13 cellular contexts compared by ENCODE assay signal in the genomic region with DNA sequence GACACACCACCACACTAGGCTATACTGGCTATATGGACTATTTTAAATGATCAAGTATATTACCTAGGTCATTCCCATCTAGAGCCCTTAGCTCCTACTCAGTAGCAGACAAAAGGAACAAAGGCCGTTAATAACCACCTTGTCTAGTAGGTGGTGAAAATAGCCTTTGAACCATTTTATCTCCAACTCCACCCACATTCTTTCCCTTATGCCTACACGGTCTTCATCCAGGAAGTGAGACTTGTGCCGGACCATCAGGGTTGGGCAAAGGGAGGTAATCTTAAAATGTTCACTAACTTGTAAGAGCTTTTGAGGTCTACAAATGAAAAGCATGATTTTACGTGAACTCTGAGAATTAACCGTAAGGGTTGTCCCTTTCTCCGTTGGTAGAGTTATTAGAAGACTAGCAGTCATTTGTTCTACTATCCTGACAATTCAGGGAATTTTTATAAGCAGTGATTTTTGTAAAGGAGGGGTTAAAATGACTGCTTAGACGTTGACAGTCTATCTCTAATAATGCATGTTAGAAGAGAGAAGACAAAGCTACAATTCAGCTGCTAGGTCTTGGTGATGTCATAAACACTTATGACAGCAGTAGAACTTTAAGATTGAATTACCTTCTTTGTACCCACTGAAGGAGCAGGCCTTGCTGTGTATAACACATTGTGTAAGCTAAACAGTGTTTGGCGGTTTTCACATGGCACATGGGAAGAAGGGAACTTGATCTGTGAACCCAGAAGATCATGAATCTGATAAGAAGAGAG.
DNase-seq lines count a peak whose midpoint lies in the region; ATAC-seq, FAIRE-seq and TF ChIP-seq lines count a peak whose summit lies in the region.
"Had no signal": no experiment of that assay in that cellular context is flagged by ENCODE, and none has a peak within 500 bp of the region (broad histone marks: within the 10 kb centered on the region; RNA-seq: fewer than 3 reads in every experiment).

No MANE protein-coding gene starts in this region.

- TSS peak; percentile 83 for BruUV-seq in Caco-2 (replicated peaks; lab: Mats Ljungman, UMichigan)

- DNase-seq in Caco-2 (peak; percentile 55 to 73), LoVo (ENCODE audit: low spot score) (peak; percentile 46), epidermal melanocyte (ENCODE audit: insufficient read length, low spot score) (peak; percentile 25), neural crest cell (ENCODE audit: low read depth, low spot score) (no peak), WERI-Rb-1 (no peak), natural killer cell (no peak), germinal center (ENCODE audit: low spot score) (no peak), H54 (ENCODE audit: insufficient read length, low spot score) (no peak)
- DNase-seq: Calu3; CD8-positive, alpha-beta memory T cell; DMS 273 treated with DMSO at 0.1 percent for 48 hours had no signal

- H3K4me3 ChIP-seq in Caco-2 (ENCODE audit: low read depth, low read length) (no peak overlapping the region), WERI-Rb-1 (ENCODE audit: low read depth, low read length) (no peak overlapping the region)
- H3K4me3 ChIP-seq: GM12878 had no signal

- H3K27ac ChIP-seq in WERI-Rb-1: no peak overlapping the region

- peaks cover 20% of the 10 kb centered on the region for H3K9me3 Mint-ChIP-seq in Caco-2 (ENCODE audit: unreplicated experiment)
- peaks cover 2% of the 10 kb centered on the region for H3K9me3 Mint-ChIP-seq in neural crest cell
- H3K9me3 Mint-ChIP-seq in natural killer cell: peaks cover 0 to 6% of the 10 kb centered on the region in 2 donors

- CTCF ChIA-PET in Caco-2 (lab: Charles Lee): interaction anchor here (0.8 kb wide), 1 partner anchor 371 kb away, joined by 3 read pairs; no protein-coding TSS in a partner anchor

- peak overlapping the region; percentile 92 for H3K27ac Mint-ChIP-seq in Caco-2 (ENCODE audit: unreplicated experiment)
- H3K27ac Mint-ChIP-seq in neural crest cell (ENCODE audit: unreplicated experiment): peak overlapping the region; percentile 1
- H3K27ac Mint-ChIP-seq in natural killer cell: no peak overlapping the region
- H3K27ac Mint-ChIP-seq: CD8-positive, alpha-beta memory T cell had no signal

- ATAC-seq in natural killer cell: no peak
- ATAC-seq: GM12878 had no signal

- H3K4me3 Mint-ChIP-seq in Caco-2 (ENCODE audit: unreplicated experiment): peak overlapping the region; percentile 52
- no peak overlapping the region for H3K4me3 Mint-ChIP-seq in neural crest cell
- no peak overlapping the region for H3K4me3 Mint-ChIP-seq in natural killer cell
- H3K4me3 Mint-ChIP-seq: CD8-positive, alpha-beta memory T cell had no signal

- peaks cover 23% of the 10 kb centered on the region for H3K4me1 Mint-ChIP-seq in Caco-2 (ENCODE audit: low read depth, unreplicated experiment)
- peaks cover 12% of the 10 kb centered on the region for H3K4me1 Mint-ChIP-seq in neural crest cell
- H3K4me1 Mint-ChIP-seq in natural killer cell: no peaks in the 10 kb centered on the region
- H3K4me1 Mint-ChIP-seq: CD8-positive, alpha-beta memory T cell had no signal

- H3K27me3 ChIP-seq in Caco-2 (replicated peaks; ENCODE audit: control insufficient read depth, insufficient read depth, low read length): no peaks in the 10 kb centered on the region
- no peaks in the 10 kb centered on the region for H3K27me3 ChIP-seq in WERI-Rb-1 (ENCODE audit: insufficient read depth, low read depth, severe bottlenecking)

- no peak for TF ChIP-seq CTCF in Caco-2 (IDR thresholded peaks at IDR 0.05; ENCODE audit: insufficient read depth in 1 of 2, low read depth in 1 of 2, low read length in 1 of 2, severe bottlenecking in 1 of 2, unreplicated experiment in 1 of 2)
- no peak for TF ChIP-seq CTCF in neural crest cell (conservative IDR thresholded peaks at IDR 0.05)
- no peak for TF ChIP-seq CTCF in WERI-Rb-1 (IDR thresholded peaks at IDR 0.05; ENCODE audit: low read depth, low read length)
- TF ChIP-seq CTCF in natural killer cell (IDR thresholded peaks at IDR 0.05): no peak

- H3K9me3 ChIP-seq in Caco-2 (peaks cover 10% of the 10 kb centered on the region; the same call in 1 of the 2 replicates), WERI-Rb-1 (ENCODE audit: severe bottlenecking) (no peaks in the 10 kb centered on the region)

- POLR2A ChIA-PET in Caco-2 (lab: Charles Lee): interaction anchor here (2.1 kb wide), 1 partner anchor 371 kb away, joined by 9 read pairs; a partner anchor contains a TSS

- no peaks in the 10 kb centered on the region for H3K27me3 Mint-ChIP-seq in Caco-2 (ENCODE audit: insufficient read depth, unreplicated experiment)
- H3K27me3 Mint-ChIP-seq in neural crest cell (ENCODE audit: low read depth): no peaks in the 10 kb centered on the region
- no peaks in the 10 kb centered on the region for H3K27me3 Mint-ChIP-seq in natural killer cell (ENCODE audit: low read depth in 2 of 2)
- H3K27me3 Mint-ChIP-seq: CD8-positive, alpha-beta memory T cell had no signal

- intact Hi-C loops in Caco-2 (cut with micrococcal nuclease; ENCODE audit: unreplicated experiment) (loop anchor here (2.0 to 10.0 kb wide), 3 partner anchors 371 to 499 kb away; no protein-coding TSS in a partner anchor), natural killer cell (cut with micrococcal nuclease) (no loop called here)

- TF ChIP-seq POLR2A in H54 (IDR thresholded peaks at IDR 0.05; ENCODE audit: low read depth, low read length): no peak

- peaks cover 50% of the 10 kb centered on the region for H3K4me1 ChIP-seq in Caco-2

- H3K36me3 Mint-ChIP-seq in Caco-2 (ENCODE audit: insufficient read depth, unreplicated experiment) (peaks cover 21% of the 10 kb centered on the region), neural crest cell (ENCODE audit: low read depth) (peaks cover 4% of the 10 kb centered on the region), natural killer cell (no peaks in the 10 kb centered on the region)
- H3K36me3 Mint-ChIP-seq: CD8-positive, alpha-beta memory T cell had no signal

- H3K36me3 ChIP-seq in Caco-2 (ENCODE audit: control insufficient read depth, insufficient read depth, low read length) (no peaks in the 10 kb centered on the region; the same call in 1 of the 2 replicates), WERI-Rb-1 (no peaks in the 10 kb centered on the region)

- FAIRE-seq in H54 (lab: Jason Lieb, UNC): no peak
- FAIRE-seq: GM12878, GM18507 had no signal

Comparison
In these comparisons a context has a peak if more than half of its experiments do, and no peak if none do; other contexts are left out.
1. DNase-seq: peak in Caco-2 (2 of 2), LoVo (single experiment) and epidermal melanocyte (single experiment); none in neural crest cell (single experiment), WERI-Rb-1 (single experiment), natural killer cell (single experiment), germinal center (single experiment) and H54 (single experiment).
2. H3K27ac Mint-ChIP-seq: peak in Caco-2 (single experiment) and neural crest cell (single experiment); none in natural killer cell (0 of 2).